11 cellular contexts compared by ENCODE assay signal in genomic region chrX:88560673-88561330, GRCh38.
"Had no signal": no experiment of that assay in that cellular context is flagged by ENCODE, and none has a peak within 500 bp of the region (broad histone marks: within the 10 kb centered on the region; RNA-seq: fewer than 3 reads in every experiment).

No MANE protein-coding gene starts in this region.

- ATAC-seq: natural killer cell treated with Interleukin-12 subunit alpha and Interleukin-12 subunit beta and Interleukin-15 and Interleukin-18, amount 100 ng/mL, for 72 hours; stimulated activated naive CD8-positive, alpha-beta T cell treated with anti-CD3 and anti-CD28 coated beads, Interleukin-15, amount 100 ng/mL, for 72 hours had no signal

- H3K36me3 Mint-ChIP-seq: activated naive CD8-positive, alpha-beta T cell treated with anti-CD3 and anti-CD28 coated beads, Interleukin-2, amount 10 ng/mL, durations not matched to agents 7 days and 5 days; natural killer cell treated with Interleukin-12 subunit alpha and Interleukin-12 subunit beta and Interleukin-15 and Interleukin-18, amount 100 ng/mL, for 72 hours had no signal

- H3K27ac Mint-ChIP-seq: activated naive CD8-positive, alpha-beta T cell treated with anti-CD3 and anti-CD28 coated beads, Interleukin-2, amount 10 ng/mL, durations not matched to agents 7 days and 5 days; natural killer cell treated with Interleukin-12 subunit alpha and Interleukin-12 subunit beta and Interleukin-15 and Interleukin-18, amount 100 ng/mL, for 72 hours; stimulated activated naive CD8-positive, alpha-beta T cell treated with anti-CD3 and anti-CD28 coated beads, Interleukin-15, amount 100 ng/mL, for 72 hours had no signal

- H3K9me3 Mint-ChIP-seq: activated naive CD8-positive, alpha-beta T cell treated with anti-CD3 and anti-CD28 coated beads, Interleukin-2, amount 10 ng/mL, durations not matched to agents 7 days and 5 days; natural killer cell treated with Interleukin-12 subunit alpha and Interleukin-12 subunit beta and Interleukin-15 and Interleukin-18, amount 100 ng/mL, for 72 hours; stimulated activated naive CD8-positive, alpha-beta T cell treated with anti-CD3 and anti-CD28 coated beads, Interleukin-15, amount 100 ng/mL, for 72 hours had no signal

- H3K27me3 Mint-ChIP-seq: activated naive CD8-positive, alpha-beta T cell treated with anti-CD3 and anti-CD28 coated beads, Interleukin-2, amount 10 ng/mL, durations not matched to agents 7 days and 5 days; natural killer cell treated with Interleukin-12 subunit alpha and Interleukin-12 subunit beta and Interleukin-15 and Interleukin-18, amount 100 ng/mL, for 72 hours; stimulated activated naive CD8-positive, alpha-beta T cell treated with anti-CD3 and anti-CD28 coated beads, Interleukin-15, amount 100 ng/mL, for 72 hours had no signal

- H3K4me3 Mint-ChIP-seq: activated naive CD8-positive, alpha-beta T cell treated with anti-CD3 and anti-CD28 coated beads, Interleukin-2, amount 10 ng/mL, durations not matched to agents 7 days and 5 days; natural killer cell treated with Interleukin-12 subunit alpha and Interleukin-12 subunit beta and Interleukin-15 and Interleukin-18, amount 100 ng/mL, for 72 hours; stimulated activated naive CD8-positive, alpha-beta T cell treated with anti-CD3 and anti-CD28 coated beads, Interleukin-15, amount 100 ng/mL, for 72 hours had no signal

- FAIRE-seq: bronchial epithelial cell, colon, urothelium cell line had no signal

- H3K4me1 Mint-ChIP-seq: activated naive CD8-positive, alpha-beta T cell treated with anti-CD3 and anti-CD28 coated beads, Interleukin-2, amount 10 ng/mL, durations not matched to agents 7 days and 5 days; stimulated activated naive CD8-positive, alpha-beta T cell treated with anti-CD3 and anti-CD28 coated beads, Interleukin-15, amount 100 ng/mL, for 72 hours had no signal

- DNase-seq: activated naive CD8-positive, alpha-beta T cell treated with anti-CD3 and anti-CD28 coated beads, Interleukin-2, amount 10 ng/mL, durations not matched to agents 7 days and 5 days; hypothalamus; ovary; stimulated activated CD4-positive, alpha-beta T cell treated with anti-CD3 and anti-CD28 coated beads, Interleukin-15, amount 100 ng/mL, for 24 hours; stimulated activated CD4-positive, alpha-beta T cell treated with anti-CD3 and anti-CD28 coated beads, Interleukin-4, amount 100 ng/mL, for 4 hours; stimulated activated naive CD8-positive, alpha-beta T cell treated with anti-CD3 and anti-CD28 coated beads, Interleukin-15, amount 100 ng/mL, for 72 hours had no signal

- H3K27ac ChIP-seq: ascending aorta, ovary had no signal
